In genomic region chr20:8756410-8756809, GRCh38 we compare ENCODE assay signal across 13 cellular contexts.
A peak's percentile ranks its signal among the peaks of the same experiment; 100 is the strongest.
DNase-seq lines count a peak whose midpoint lies in the region; ATAC-seq and TF ChIP-seq lines count a peak whose summit lies in the region.
"Had no signal": no experiment of that assay in that cellular context is flagged by ENCODE, and none has a peak within 500 bp of the region (broad histone marks: within the 10 kb centered on the region; RNA-seq: fewer than 3 reads in every experiment).

No MANE protein-coding gene starts in this region.

- no peak overlapping the region for H3K4me3 ChIP-seq in right atrium auricular region
- H3K4me3 ChIP-seq in SJSA1, result no peak overlapping the region
- no peak overlapping the region for H3K4me3 ChIP-seq in fibroblast of the aortic adventitia (ENCODE audit: low read depth, low read length)
- no peak overlapping the region for H3K4me3 ChIP-seq in prostate gland
- no peak overlapping the region for H3K4me3 ChIP-seq in H7 (ENCODE audit: insufficient read depth, low read depth, low read length)
- H3K4me3 ChIP-seq: BLaER1 had no signal

- no peaks in the 10 kb centered on the region for H3K27me3 ChIP-seq in right atrium auricular region
- H3K27me3 ChIP-seq in SJSA1 (replicated peaks), result no peaks in the 10 kb centered on the region
- H3K27me3 ChIP-seq in prostate gland (replicated peaks; ENCODE audit: insufficient read depth), result no peaks in the 10 kb centered on the region
- H3K27me3 ChIP-seq in H7 (ENCODE audit: control insufficient read depth, insufficient read depth, low read length), result no peaks in the 10 kb centered on the region
- H3K27me3 ChIP-seq: BLaER1 had no signal

- TF ChIP-seq POLR2A in prostate gland (IDR thresholded peaks at IDR 0.05), result no peak

- WGBS in prostate gland, result 69% methylated on average over 2 of the region's 2 CpGs

- H3K9me3 ChIP-seq in right atrium auricular region (no peaks in the 10 kb centered on the region), SJSA1 (replicated peaks) (no peaks in the 10 kb centered on the region), prostate gland (no peaks in the 10 kb centered on the region)
- H3K9me3 ChIP-seq: BLaER1 had no signal

- H3K4me1 ChIP-seq in right atrium auricular region (peaks cover 0 to 9% of the 10 kb centered on the region in 2 donors), SJSA1 (replicated peaks) (peaks cover 13% of the 10 kb centered on the region), prostate gland (replicated peaks) (no peaks in the 10 kb centered on the region)

- DNase-seq in left cardiac atrium, result peak; percentile 33
- DNase-seq in right atrium auricular region (ENCODE audit: low spot score), result no peak
- peak; percentile 26 to 56 for DNase-seq in SJSA1 (ENCODE audit: low read depth in 1 of 2, low spot score in 2 of 2)
- peak; percentile 66 for DNase-seq in fibroblast of the aortic adventitia (ENCODE audit: low read depth)
- peak; percentile 80 for DNase-seq in stromal cell of bone marrow (ENCODE audit: low read depth)
- DNase-seq in prostate gland (ENCODE audit: low spot score), result no peak
- DNase-seq in H7, result no peak
- DNase-seq: activated CD4-positive, alpha-beta T cell treated with anti-CD3 and anti-CD28 coated beads, Interleukin-2, amount 10 ng/mL, durations not matched to agents 24 days and 14 days; cortex of kidney; NCI-H526; stimulated activated CD4-positive, alpha-beta T cell treated with anti-CD3 and anti-CD28 coated beads, Interleukin-4, amount 100 ng/mL, for 1 hour had no signal

- intact Hi-C loops in left cardiac atrium (cut with DNase I) (no loop called here), prostate gland (cut with DNase I) (loop anchor here (10.0 kb wide), 1 partner anchor 608 kb away; no protein-coding TSS in a partner anchor)

- no peaks in the 10 kb centered on the region for H3K36me3 ChIP-seq in right atrium auricular region
- H3K36me3 ChIP-seq in SJSA1, result no peaks in the 10 kb centered on the region
- no peaks in the 10 kb centered on the region for H3K36me3 ChIP-seq in prostate gland
- H3K36me3 ChIP-seq in H7 (replicated peaks; ENCODE audit: control insufficient read depth, insufficient read depth, low read length), result no peaks in the 10 kb centered on the region
- H3K36me3 ChIP-seq: BLaER1 had no signal

- H3K27ac ChIP-seq in right atrium auricular region (no peak overlapping the region), SJSA1 (no peak overlapping the region), prostate gland (no peak overlapping the region)
- H3K27ac ChIP-seq: BLaER1 had no signal

- TF ChIP-seq CTCF in right atrium auricular region (IDR thresholded peaks at IDR 0.05) (no peak), fibroblast of the aortic adventitia (IDR thresholded peaks at IDR 0.05; ENCODE audit: insufficient read depth, low read length) (no peak), prostate gland (IDR thresholded peaks at IDR 0.05) (no peak)

- peak; percentile 61 to 97 for ATAC-seq in left cardiac atrium
- ATAC-seq in HG02763 (IDR thresholded peaks at IDR 0.05; ENCODE audit: unreplicated experiment), result no peak

Comparison
In these comparisons a context has a peak if more than half of its experiments do, and no peak if none do; other contexts are left out.
1. DNase-seq: peak in left cardiac atrium (single experiment), SJSA1 (2 of 2), fibroblast of the aortic adventitia (single experiment) and stromal cell of bone marrow (single experiment); none in right atrium auricular region (single experiment), prostate gland (single experiment) and H7 (single experiment).